ENCODE assay signal across 15 cellular contexts in genomic region chr3:25508901-25509300, GRCh38.
DNase-seq lines count a peak whose midpoint lies in the region; ATAC-seq and TF ChIP-seq lines count a peak whose summit lies in the region.
"Had no signal": no experiment of that assay in that cellular context is flagged by ENCODE, and none has a peak within 500 bp of the region (broad histone marks: within the 10 kb centered on the region; RNA-seq: fewer than 3 reads in every experiment).

No MANE protein-coding gene starts in this region.

- no peak for TF ChIP-seq CTCF in gastroesophageal sphincter (IDR thresholded peaks at IDR 0.05)
- TF ChIP-seq CTCF in sigmoid colon (IDR thresholded peaks at IDR 0.05), result no peak

- DNase-seq in GM03348 (ENCODE audit: low spot score) (peak; percentile 72), adipocyte (ENCODE audit: low read depth) (peak; percentile 52), sigmoid colon (no peak), Ammon's horn (ENCODE audit: low spot score) (no peak), NCI-H2196 (lab: John Stamatoyannopoulos, UW; ENCODE audit: unreplicated experiment) (no peak), KG1 (lab: John Stamatoyannopoulos, UW) (no peak), C1 segment of cervical spinal cord (lab: John Stamatoyannopoulos, UW) (no peak)
- DNase-seq: activated CD4-positive, alpha-beta T cell treated with anti-CD3 and anti-CD28 coated beads, Interleukin-2, amount 50 U/mL, for 4 hours; naive B cell; NCI-H1092 treated with DMSO at 0.1 percent for 48 hours; NCI-H82; stimulated activated CD4-positive, alpha-beta T cell treated with anti-CD3 and anti-CD28 coated beads, Interleukin-2, amount 100 ng/mL, for 24 hours; stomach; T-cell had no signal

- H3K9me3 ChIP-seq in adipocyte (ENCODE audit: control insufficient read depth, low read length) (peaks cover under 1% of the 10 kb centered on the region), gastroesophageal sphincter (no peaks in the 10 kb centered on the region), sigmoid colon (no peaks in the 10 kb centered on the region)
- H3K9me3 ChIP-seq: stomach had no signal

- H3K36me3 ChIP-seq in adipocyte (ENCODE audit: control insufficient read depth, insufficient read depth, low read length, severe bottlenecking), result no peaks in the 10 kb centered on the region
- H3K36me3 ChIP-seq in gastroesophageal sphincter, result no peaks in the 10 kb centered on the region
- H3K36me3 ChIP-seq in sigmoid colon, result no peaks in the 10 kb centered on the region
- H3K36me3 ChIP-seq: stomach had no signal

- no peak for TF ChIP-seq EP300 in gastroesophageal sphincter (IDR thresholded peaks at IDR 0.05)
- no peak for TF ChIP-seq EP300 in sigmoid colon (IDR thresholded peaks at IDR 0.05)

- H3K4me1 ChIP-seq in adipocyte (ENCODE audit: control insufficient read depth, insufficient read depth, low read length) (peaks cover 11% of the 10 kb centered on the region), gastroesophageal sphincter (peaks cover 7 to 58% (median 26%) of the 10 kb centered on the region in 3 donors), sigmoid colon (peaks cover 0 to 20% (median 12%) of the 10 kb centered on the region in 4 donors)

- no peaks in the 10 kb centered on the region for H3K27me3 ChIP-seq in adipocyte (replicated peaks; ENCODE audit: control insufficient read depth, insufficient read depth, low read length)
- H3K27me3 ChIP-seq in gastroesophageal sphincter, result no peaks in the 10 kb centered on the region
- H3K27me3 ChIP-seq in sigmoid colon, result no peaks in the 10 kb centered on the region
- H3K27me3 ChIP-seq: stomach had no signal

- ATAC-seq in gastroesophageal sphincter, result peak; percentile 87
- ATAC-seq: T-cell had no signal

- intact Hi-C loops in sigmoid colon (cut with DNase I), result no loop called here

- H3K4me3 ChIP-seq in adipocyte (ENCODE audit: low read length), result no peak overlapping the region
- no peak overlapping the region for H3K4me3 ChIP-seq in gastroesophageal sphincter
- H3K4me3 ChIP-seq in sigmoid colon, result no peak overlapping the region
- H3K4me3 ChIP-seq: stomach had no signal

- 17 to 20% methylated on average over 3 to 4 of the region's 4 CpGs for WGBS in gastroesophageal sphincter (ENCODE audit: low coverage in 1 of 2), 2 donors
- WGBS in sigmoid colon, 2 donors, result 68 to 87% methylated on average over 4 of the region's 4 CpGs

- no peak overlapping the region for H3K9ac ChIP-seq in adipocyte (ENCODE audit: low read length)

- TF ChIP-seq POLR2A in gastroesophageal sphincter (IDR thresholded peaks at IDR 0.05), result no peak
- no peak for TF ChIP-seq POLR2A in sigmoid colon (IDR thresholded peaks at IDR 0.05)

- H3K27ac ChIP-seq in gastroesophageal sphincter (peak overlapping the region; percentile 72 to 91 (median 84)), sigmoid colon (peak overlapping the region in 3 of 4 donors; percentile 10 to 84 (median 41))

Comparison
In these comparisons a context has a peak if more than half of its experiments do, and no peak if none do; other contexts are left out.
1. DNase-seq: peak in GM03348 (single experiment) and adipocyte (single experiment); none in sigmoid colon (single experiment), Ammon's horn (single experiment), NCI-H2196 (single experiment), KG1 (single experiment) and C1 segment of cervical spinal cord (0 of 14).